In the genomic region with DNA sequence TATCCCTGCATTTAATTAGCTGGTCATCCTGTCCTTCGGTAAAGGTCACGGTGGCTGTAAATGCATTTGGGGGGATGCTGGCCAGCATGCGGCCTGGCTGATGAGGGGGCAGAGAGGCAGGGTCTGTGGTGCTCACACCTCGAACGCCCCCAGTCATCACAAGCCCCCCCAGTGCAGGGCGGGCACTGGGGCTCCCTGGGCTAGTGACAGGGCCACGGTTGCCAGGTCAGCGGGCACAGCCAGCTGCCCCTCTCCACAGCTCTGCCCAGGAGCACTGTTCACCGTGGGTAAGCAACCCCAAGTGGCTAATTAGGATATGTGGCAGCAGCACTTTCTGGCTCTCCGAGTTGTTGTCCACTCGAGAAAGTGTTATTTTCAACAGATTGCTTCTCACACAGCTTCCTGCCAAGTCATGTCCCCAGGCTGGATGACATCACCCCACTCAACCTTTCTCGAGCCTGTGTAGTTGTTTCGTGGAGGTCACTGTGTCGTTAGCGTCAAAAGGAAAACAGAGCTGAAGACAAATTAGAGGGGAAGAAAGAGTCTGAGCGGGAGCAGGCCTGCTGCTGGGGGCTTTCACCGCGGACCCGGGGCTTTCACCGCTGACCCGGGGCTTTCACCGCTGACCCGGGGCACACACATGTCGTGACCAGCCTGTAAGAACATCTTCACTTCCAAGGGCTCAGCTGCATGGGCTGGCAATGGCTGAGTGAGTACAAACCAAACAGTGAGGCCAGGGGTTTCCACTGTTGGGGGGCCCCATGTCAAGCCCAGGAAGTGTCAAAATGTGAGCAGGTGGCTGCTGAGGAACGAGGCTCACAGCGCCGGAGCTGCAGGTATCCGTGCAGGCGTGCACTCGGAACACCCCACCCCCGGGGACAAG, we compare ENCODE assay signal across 21 cellular contexts.
A peak's percentile ranks its signal among the peaks of the same experiment; 100 is the strongest.
DNase-seq lines count a peak whose midpoint lies in the region; TF ChIP-seq lines count a peak whose summit lies in the region.
"Had no signal": no experiment of that assay in that cellular context is flagged by ENCODE, and none has a peak within 500 bp of the region (broad histone marks: within the 10 kb centered on the region; RNA-seq: fewer than 3 reads in every experiment).

No MANE protein-coding gene starts in this region.

- no peak overlapping the region for H2BK120ac ChIP-seq in mesenchymal stem cell (ENCODE audit: low read depth, low read length)

- no peaks in the 10 kb centered on the region for H3K9me3 ChIP-seq in BLaER1 treated with 17β-estradiol and CSF1 and Interleukin-3, amounts not matched to agents 10 nM and 100 nM (replicated peaks in 1 of 11)
- H3K9me3 ChIP-seq in HEK293 (ENCODE audit: control insufficient read depth, insufficient read depth, low read depth, low read length) (no peaks in the 10 kb centered on the region), mesenchymal stem cell (ENCODE audit: control insufficient read depth, low read length) (no peaks in the 10 kb centered on the region)
- H3K9me3 ChIP-seq in effector memory CD4-positive, alpha-beta T cell (ENCODE audit: control insufficient read depth, low read length), result no peaks in the 10 kb centered on the region
- H3K9me3 ChIP-seq: sigmoid colon, thyroid gland had no signal

- no peak overlapping the region for H2BK12ac ChIP-seq in mesenchymal stem cell (ENCODE audit: low read length in 2 of 2)

- H4K91ac ChIP-seq in mesenchymal stem cell (ENCODE audit: low read length), result no peak overlapping the region

- no peak overlapping the region for H2AK5ac ChIP-seq in mesenchymal stem cell (ENCODE audit: low read length, severe bottlenecking)

- H4K8ac ChIP-seq in mesenchymal stem cell (ENCODE audit: low read length), result no peak overlapping the region

- H2BK15ac ChIP-seq in mesenchymal stem cell (ENCODE audit: low read depth, poor library complexity, severe bottlenecking), result no peak overlapping the region

- H3K79me1 ChIP-seq in mesenchymal stem cell (replicated peaks; ENCODE audit: low read length, poor library complexity, severe bottlenecking), result no peaks in the 10 kb centered on the region

- no peak for TF ChIP-seq CTCF in HEK293 (tag by site-specific recombination; IDR thresholded peaks at IDR 0.05)

- no peak overlapping the region for H2BK5ac ChIP-seq in mesenchymal stem cell (ENCODE audit: low read depth, low read length, poor library complexity, severe bottlenecking)

- H3K4me3 ChIP-seq in BLaER1 treated with 17β-estradiol and CSF1 and Interleukin-3, amounts not matched to agents 10 nM and 100 nM, result no peak overlapping the region
- H3K4me3 ChIP-seq in HEK293 (ENCODE audit: low read depth, low read length) (no peak overlapping the region), mesenchymal stem cell (ENCODE audit: insufficient read depth in 1 of 2, low read depth in 1 of 2, low read length in 2 of 2) (no peak overlapping the region)
- no peak overlapping the region for H3K4me3 ChIP-seq in effector memory CD4-positive, alpha-beta T cell (ENCODE audit: insufficient read depth, low read depth, low read length, poor library complexity, severe bottlenecking)
- H3K4me3 ChIP-seq: sigmoid colon, thyroid gland had no signal

- H4K20me1 ChIP-seq in BLaER1 treated with 17β-estradiol and CSF1 and Interleukin-3, amounts not matched to agents 10 nM and 100 nM, result no peaks in the 10 kb centered on the region

- H3K23ac ChIP-seq in mesenchymal stem cell (ENCODE audit: low read length in 2 of 2), result no peak overlapping the region

- H3K14ac ChIP-seq in mesenchymal stem cell (ENCODE audit: low read length in 2 of 2), result no peak overlapping the region

- H3K4me2 ChIP-seq in BLaER1 treated with 17β-estradiol and CSF1 and Interleukin-3, amounts not matched to agents 10 nM and 100 nM, result peak overlapping the region in 9 of 11 experiments; percentile 7 to 51 (median 21); a peak in 11 of 22 replicates
- H3K4me2 ChIP-seq in mesenchymal stem cell (ENCODE audit: low read length, poor library complexity, severe bottlenecking), result no peak overlapping the region

- no peak overlapping the region for H3K18ac ChIP-seq in mesenchymal stem cell (ENCODE audit: low read depth in 1 of 2, low read length in 2 of 2)

- CTCF ChIA-PET in HEK293 (lab: Yijun Ruan, JAX), result interaction anchor here (0.6 kb wide), 3 partner anchors 37 to 1910 kb away, joined by 3 to 8 read pairs (median 3); no protein-coding TSS in a partner anchor

- POLR2A ChIA-PET in HEK293 (lab: Yijun Ruan, JAX), result no interaction called here

- H3K4me1 ChIP-seq in BLaER1 treated with 17β-estradiol and CSF1 and Interleukin-3, amounts not matched to agents 10 nM and 100 nM, result peaks cover 0 to 15% (median 12%) of the 10 kb centered on the region in 10 experiments; a peak in 13 of 20 replicates
- H3K4me1 ChIP-seq in HEK293 (ENCODE audit: control insufficient read depth, insufficient read depth, low read length) (no peaks in the 10 kb centered on the region), mesenchymal stem cell (ENCODE audit: control insufficient read depth, insufficient read depth, low read depth, low read length) (peaks cover 3% of the 10 kb centered on the region)
- H3K4me1 ChIP-seq in effector memory CD4-positive, alpha-beta T cell (ENCODE audit: control insufficient read depth, insufficient read depth, low read length, poor library complexity, severe bottlenecking), result no peaks in the 10 kb centered on the region
- H3K4me1 ChIP-seq: parathyroid adenoma, sigmoid colon, thyroid gland had no signal

- no peak overlapping the region for H3K27ac ChIP-seq in BLaER1 treated with 17β-estradiol and CSF1 and Interleukin-3, amounts not matched to agents 10 nM and 100 nM
- H3K27ac ChIP-seq in HEK293 (ENCODE audit: extremely low read depth, low read depth, low read length) (no peak overlapping the region), mesenchymal stem cell (ENCODE audit: low read length, poor library complexity, severe bottlenecking) (no peak overlapping the region)
- H3K27ac ChIP-seq in effector memory CD4-positive, alpha-beta T cell (ENCODE audit: insufficient read depth, low read length, poor library complexity, severe bottlenecking), result no peak overlapping the region
- H3K27ac ChIP-seq: brain microvascular endothelial cell, C4-2B, parathyroid adenoma, sigmoid colon, thyroid gland had no signal

- 77% methylated on average over 30 of the region's 31 CpGs for WGBS in mesenchymal stem cell

- DNase-seq in cerebellum (ENCODE audit: low spot score) (peak; percentile 3), mesenchymal stem cell (peak; percentile 19), NCI-H1048 (lab: John Stamatoyannopoulos, UW) (no peak), NCI-H1930 (lab: John Stamatoyannopoulos, UW) (no peak)
- no peak for DNase-seq in effector memory CD4-positive, alpha-beta T cell
- no peak for DNase-seq in NK-92 treated with Interleukin-12 subunit alpha and Interleukin-12 subunit beta, amount 100 ng/mL, for 24 hours (lab: John Stamatoyannopoulos, UW)
- DNase-seq: activated CD4-positive, alpha-beta T cell treated with anti-CD3 and anti-CD28 coated beads for 48 hours; activated T-cell treated with anti-CD3 and anti-CD28 coated beads, Interleukin-2, amount 50 U/mL, for 4 hours; brain microvascular endothelial cell; Calu3; cortex of kidney; naive B cell; NCI-H2107; NCI-H510A; sigmoid colon; stimulated activated CD4-positive, alpha-beta T cell treated with anti-CD3 and anti-CD28 coated beads, Interleukin-15, amount 100 ng/mL, for 24 hours had no signal

- H3K9ac ChIP-seq in BLaER1 treated with 17β-estradiol and CSF1 and Interleukin-3, amounts not matched to agents 10 nM and 100 nM, result no peak overlapping the region
- H3K9ac ChIP-seq in mesenchymal stem cell (ENCODE audit: low read length), result no peak overlapping the region
- H3K9ac ChIP-seq: parathyroid adenoma had no signal

- no peak overlapping the region for H3K4ac ChIP-seq in mesenchymal stem cell (ENCODE audit: low read depth in 1 of 2, low read length in 2 of 2)

- no peaks in the 10 kb centered on the region for H3K36me3 ChIP-seq in BLaER1 treated with 17β-estradiol and CSF1 and Interleukin-3, amounts not matched to agents 10 nM and 100 nM
- H3K36me3 ChIP-seq in HEK293 (ENCODE audit: control insufficient read depth in 2 of 2, insufficient read depth in 1 of 2, low read length in 2 of 2) (no peaks in the 10 kb centered on the region), mesenchymal stem cell (ENCODE audit: control insufficient read depth in 1 of 2, insufficient read depth in 2 of 2, low read depth in 1 of 2, low read length in 2 of 2) (no peaks in the 10 kb centered on the region)
- H3K36me3 ChIP-seq in effector memory CD4-positive, alpha-beta T cell (ENCODE audit: control insufficient read depth, insufficient read depth, low read length), result no peaks in the 10 kb centered on the region
- H3K36me3 ChIP-seq: brain microvascular endothelial cell, sigmoid colon, thyroid gland had no signal

- H2AFZ ChIP-seq in mesenchymal stem cell (ENCODE audit: low read depth, low read length), result no peak overlapping the region
- H2AFZ ChIP-seq: parathyroid adenoma had no signal

- no peaks in the 10 kb centered on the region for H3K27me3 ChIP-seq in BLaER1 treated with 17β-estradiol and CSF1 and Interleukin-3, amounts not matched to agents 10 nM and 100 nM
- H3K27me3 ChIP-seq in mesenchymal stem cell (ENCODE audit: control insufficient read depth in 1 of 2, insufficient read depth in 1 of 2, low read length in 2 of 2), result peaks cover 4 to 11% of the 10 kb centered on the region in 2 experiments
- H3K27me3 ChIP-seq in effector memory CD4-positive, alpha-beta T cell (replicated peaks; ENCODE audit: control insufficient read depth, insufficient read depth, low read length, poor library complexity, severe bottlenecking), result no peaks in the 10 kb centered on the region
- H3K27me3 ChIP-seq: brain microvascular endothelial cell, thyroid gland had no signal

TF ChIP-seq in HEK293, 187 proteins besides CTCF, POLR2A, EP300 and RAD21 (continues in another document):
- peak; percentile 65 for TF ChIP-seq SCRT2 (tag by site-specific recombination; IDR thresholded peaks at IDR 0.05)
- peak; percentile 71; the same call in 1 of the 2 replicates for TF ChIP-seq ZBTB20 (tag by site-specific recombination; IDR thresholded peaks at IDR 0.05)
- TF ChIP-seq ZNF558 (tag by site-specific recombination; IDR thresholded peaks at IDR 0.05), result no peak

Comparison
In these comparisons a context has a peak if more than half of its experiments do, and no peak if none do; other contexts are left out.
1. DNase-seq: peak in cerebellum (single experiment) and mesenchymal stem cell (single experiment); none in NCI-H1048 (single experiment), effector memory CD4-positive, alpha-beta T cell (0 of 3), NK-92 treated with Interleukin-12 subunit alpha and Interleukin-12 subunit beta, amount 100 ng/mL, for 24 hours (single experiment) and NCI-H1930 (0 of 2).